7 cellular contexts compared by ENCODE assay signal in the genomic region with DNA sequence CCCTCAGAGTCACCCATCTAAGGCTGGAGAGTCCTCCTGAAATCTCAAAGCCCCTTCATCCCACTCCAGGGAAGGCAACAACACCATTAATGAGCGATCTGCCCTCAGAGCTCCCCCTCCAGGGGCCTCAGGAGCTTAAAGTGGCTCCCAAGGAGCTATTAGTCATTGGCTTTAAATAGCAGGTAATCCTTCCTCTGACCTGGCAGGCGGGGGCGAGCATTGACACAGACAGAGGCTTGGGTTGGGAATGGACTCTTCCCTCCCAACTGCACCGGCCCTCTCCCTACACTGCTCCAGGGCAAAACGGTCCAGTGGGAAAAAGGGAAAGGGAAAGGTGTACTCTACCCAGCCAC. TPM values are rescaled to one million over a fixed set of nuclear protein-coding genes. Genes with fewer than 3 reads are reported as not detected.
DNase-seq lines count a peak whose midpoint lies in the region; ATAC-seq and TF ChIP-seq lines count a peak whose summit lies in the region.

No MANE protein-coding gene starts in this region.

- no peaks in the 10 kb centered on the region for H3K9me3 ChIP-seq in HAP-1
- H3K9me3 ChIP-seq in WERI-Rb-1 (ENCODE audit: severe bottlenecking), result no peaks in the 10 kb centered on the region
- H3K9me3 ChIP-seq in right atrium auricular region, result no peaks in the 10 kb centered on the region

- ATAC-seq in stimulated activated naive CD8-positive, alpha-beta T cell treated with anti-CD3 and anti-CD28 coated beads, Interleukin-15, amount 100 ng/mL, for 72 hours, result no peak
- no peak for ATAC-seq in HG02884 (IDR thresholded peaks at IDR 0.05; ENCODE audit: unreplicated experiment)

- H3K36me3 ChIP-seq in HAP-1 (replicated peaks) (peaks cover 25% of the 10 kb centered on the region), WERI-Rb-1 (peaks cover 27% of the 10 kb centered on the region), right atrium auricular region (peaks cover 39% of the 10 kb centered on the region)

- H3K27me3 Mint-ChIP-seq in stimulated activated naive CD8-positive, alpha-beta T cell treated with anti-CD3 and anti-CD28 coated beads, Interleukin-15, amount 100 ng/mL, for 72 hours, result no peaks in the 10 kb centered on the region

- H3K4me1 ChIP-seq in HAP-1 (peaks cover 13% of the 10 kb centered on the region), right atrium auricular region (peaks cover 0 to 59% of the 10 kb centered on the region in 2 donors)

- peak overlapping the region; percentile 70 for H3K27ac ChIP-seq in WERI-Rb-1
- H3K27ac ChIP-seq in right atrium auricular region, result peak overlapping the region; percentile 91 to 97

- peaks cover 43% of the 10 kb centered on the region for H3K4me1 Mint-ChIP-seq in stimulated activated naive CD8-positive, alpha-beta T cell treated with anti-CD3 and anti-CD28 coated beads, Interleukin-15, amount 100 ng/mL, for 72 hours

- H3K4me3 ChIP-seq in HAP-1 (peak overlapping the region; percentile 67), WERI-Rb-1 (ENCODE audit: low read depth, low read length) (peak overlapping the region; percentile 85), right atrium auricular region (peak overlapping the region; percentile 78 to 80)

- TF ChIP-seq CTCF in WERI-Rb-1 (IDR thresholded peaks at IDR 0.05; ENCODE audit: low read depth, low read length) (no peak), right atrium auricular region (IDR thresholded peaks at IDR 0.05) (no peak)

- in situ Hi-C loops in HAP-1 (cut with MboI; ENCODE audit: low sequenced_read_pairs), result no loop called here

- H3K27me3 ChIP-seq in HAP-1 (ENCODE audit: low read depth), result no peaks in the 10 kb centered on the region
- H3K27me3 ChIP-seq in WERI-Rb-1 (ENCODE audit: insufficient read depth, low read depth, severe bottlenecking), result no peaks in the 10 kb centered on the region
- no peaks in the 10 kb centered on the region for H3K27me3 ChIP-seq in right atrium auricular region

- DNase-seq in HAP-1 (ENCODE audit: low spot score in 2 of 2) (peak; percentile 34 to 69), WERI-Rb-1 (peak; percentile 90), right atrium auricular region (ENCODE audit: low spot score) (no peak), H4 (ENCODE audit: low spot score) (no peak), ureter (ENCODE audit: low spot score) (no peak)
- no peak for DNase-seq in stimulated activated naive CD8-positive, alpha-beta T cell treated with anti-CD3 and anti-CD28 coated beads, Interleukin-15, amount 100 ng/mL, for 72 hours

- no peaks in the 10 kb centered on the region for H3K9me3 Mint-ChIP-seq in stimulated activated naive CD8-positive, alpha-beta T cell treated with anti-CD3 and anti-CD28 coated beads, Interleukin-15, amount 100 ng/mL, for 72 hours

- no peak overlapping the region for H3K27ac Mint-ChIP-seq in stimulated activated naive CD8-positive, alpha-beta T cell treated with anti-CD3 and anti-CD28 coated beads, Interleukin-15, amount 100 ng/mL, for 72 hours

- peak overlapping the region; percentile 98 to 99 for H3K4me3 Mint-ChIP-seq in stimulated activated naive CD8-positive, alpha-beta T cell treated with anti-CD3 and anti-CD28 coated beads, Interleukin-15, amount 100 ng/mL, for 72 hours

RNA-seq across cellular contexts. Expression of a gene that starts 1.4 kb away (rescaled TPM):
- total RNA-seq in right atrium auricular region (100 to 1,000 TPM; 341 to 552 TPM), ureter (165 TPM)
- total RNA-seq in H4 (2014; rRNA removed; shearing (Covaris generic)), result 30.5 and 40.0 TPM in 2 replicates

RNA-seq across cellular contexts. Expression of a gene that starts 16.4 kb away (rescaled TPM):
- total RNA-seq in right atrium auricular region (1 to 10 TPM; 3.2 to 3.6 TPM), ureter (8.5 TPM)
- total RNA-seq in H4 (2014; rRNA removed; shearing (Covaris generic)), result 10.9 and 12.6 TPM in 2 replicates

Comparison
In these comparisons a context has a peak if more than half of its experiments do, and no peak if none do; other contexts are left out.
1. DNase-seq: peak in HAP-1 (2 of 2) and WERI-Rb-1 (single experiment); none in right atrium auricular region (single experiment), stimulated activated naive CD8-positive, alpha-beta T cell treated with anti-CD3 and anti-CD28 coated beads, Interleukin-15, amount 100 ng/mL, for 72 hours (0 of 2), H4 (single experiment) and ureter (single experiment).
2. Peak in every context shown above with its lines, with median percentiles within 50 percentile points of each other: H3K4me3 ChIP-seq.